ENCODE assay signal across 15 cellular contexts in the genomic region with DNA sequence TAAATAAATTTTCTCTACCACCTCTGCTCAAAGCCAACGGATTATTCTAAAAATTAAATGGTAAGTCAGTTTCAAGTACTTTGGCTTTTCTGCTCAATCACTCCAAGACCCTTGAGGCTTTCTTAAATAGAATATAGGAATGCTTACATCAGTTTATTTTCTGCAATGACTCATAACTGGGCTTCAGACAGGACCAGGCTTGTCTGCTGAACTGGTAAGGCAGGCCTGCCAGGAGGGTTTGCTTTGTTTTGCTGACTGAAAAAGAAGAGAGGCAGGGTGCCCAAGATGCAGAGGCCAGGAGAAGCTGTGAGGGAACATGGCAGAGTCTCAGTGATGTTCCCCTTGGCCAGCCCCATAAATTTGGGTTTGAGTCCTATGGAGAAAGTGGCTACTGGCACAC.
DNase-seq lines count a peak whose midpoint lies in the region; ATAC-seq and TF ChIP-seq lines count a peak whose summit lies in the region.
"Had no signal": no experiment of that assay in that cellular context is flagged by ENCODE, and none has a peak within 500 bp of the region (broad histone marks: within the 10 kb centered on the region; RNA-seq: fewer than 3 reads in every experiment).

No MANE protein-coding gene starts in this region.

- peaks cover 3% of the 10 kb centered on the region for H3K9me3 Mint-ChIP-seq in CD8-positive, alpha-beta T cell
- no peaks in the 10 kb centered on the region for H3K9me3 Mint-ChIP-seq in activated naive CD8-positive, alpha-beta T cell treated with anti-CD3 and anti-CD28 coated beads, Interleukin-2, amount 50 U/mL, for 24 hours

- POLR2A ChIA-PET in CD8-positive, alpha-beta T cell (lab: Charles Lee): no interaction called here

- H3K36me3 Mint-ChIP-seq in CD8-positive, alpha-beta T cell: no peaks in the 10 kb centered on the region
- H3K36me3 Mint-ChIP-seq in activated naive CD8-positive, alpha-beta T cell treated with anti-CD3 and anti-CD28 coated beads, Interleukin-2, amount 50 U/mL, for 24 hours (ENCODE audit: low read depth): no peaks in the 10 kb centered on the region
- H3K36me3 Mint-ChIP-seq: activated naive CD4-positive, alpha-beta T cell treated with anti-CD3 and anti-CD28 coated beads, Interleukin-2, amount 50 U/mL, for 24 hours had no signal

- in situ Hi-C loops in astrocyte of the cerebellum (cut with HindIII; ENCODE audit: low sequenced_read_pairs): no loop called here

- H3K4me1 ChIP-seq in CD8-positive, alpha-beta T cell (ENCODE audit: insufficient read depth, low read length): no peaks in the 10 kb centered on the region

- H3K4me1 Mint-ChIP-seq in CD8-positive, alpha-beta T cell (ENCODE audit: low read depth): no peaks in the 10 kb centered on the region
- H3K4me1 Mint-ChIP-seq in activated naive CD8-positive, alpha-beta T cell treated with anti-CD3 and anti-CD28 coated beads, Interleukin-2, amount 50 U/mL, for 24 hours: no peaks in the 10 kb centered on the region
- H3K4me1 Mint-ChIP-seq: activated naive CD4-positive, alpha-beta T cell treated with anti-CD3 and anti-CD28 coated beads, Interleukin-2, amount 50 U/mL, for 24 hours had no signal

- H3K27ac ChIP-seq in CD8-positive, alpha-beta T cell (ENCODE audit: low read depth, low read length): no peak overlapping the region

- peaks cover 5% of the 10 kb centered on the region for H3K27me3 Mint-ChIP-seq in CD8-positive, alpha-beta T cell (ENCODE audit: low read depth)
- H3K27me3 Mint-ChIP-seq in activated naive CD8-positive, alpha-beta T cell treated with anti-CD3 and anti-CD28 coated beads, Interleukin-2, amount 50 U/mL, for 24 hours: peaks cover under 1% of the 10 kb centered on the region

- CTCF ChIA-PET in CD8-positive, alpha-beta T cell (lab: Charles Lee): no interaction called here

- H3K9me3 ChIP-seq in CD8-positive, alpha-beta T cell (ENCODE audit: low read length): no peaks in the 10 kb centered on the region

- no peak overlapping the region for H3K4me3 Mint-ChIP-seq in CD8-positive, alpha-beta T cell
- no peak overlapping the region for H3K4me3 Mint-ChIP-seq in activated naive CD8-positive, alpha-beta T cell treated with anti-CD3 and anti-CD28 coated beads, Interleukin-2, amount 50 U/mL, for 24 hours
- H3K4me3 Mint-ChIP-seq: activated naive CD4-positive, alpha-beta T cell treated with anti-CD3 and anti-CD28 coated beads, Interleukin-2, amount 50 U/mL, for 24 hours had no signal

- no peaks in the 10 kb centered on the region for H3K36me3 ChIP-seq in CD8-positive, alpha-beta T cell (ENCODE audit: insufficient read depth, low read length)

- intact Hi-C loops in CD8-positive, alpha-beta T cell (cut with DNase I, micrococcal nuclease): no loop called here

- no peak overlapping the region for H3K4me3 ChIP-seq in astrocyte of the cerebellum (ENCODE audit: low read depth, low read length)
- H3K4me3 ChIP-seq in CD8-positive, alpha-beta T cell (ENCODE audit: low read depth, low read length): no peak overlapping the region

- TF ChIP-seq CTCF in astrocyte of the cerebellum (IDR thresholded peaks at IDR 0.05; ENCODE audit: low read depth, low read length, missing control alignments): no peak
- TF ChIP-seq CTCF in CD8-positive, alpha-beta T cell (IDR thresholded peaks at IDR 0.05): no peak

- peak; percentile 58 for ATAC-seq in HG02610 (IDR thresholded peaks at IDR 0.05; ENCODE audit: unreplicated experiment)
- ATAC-seq in CD8-positive, alpha-beta T cell: no peak
- no peak for ATAC-seq in HG02884 (IDR thresholded peaks at IDR 0.05; ENCODE audit: unreplicated experiment)
- ATAC-seq in activated naive CD8-positive, alpha-beta T cell treated with anti-CD3 and anti-CD28 coated beads, Interleukin-2, amount 50 U/mL, for 24 hours: no peak
- ATAC-seq: Right ventricle myocardium inferior had no signal

- DNase-seq in AG08395 (ENCODE audit: low spot score) (peak; percentile 18), astrocyte of the cerebellum (ENCODE audit: low read depth) (peak; percentile 13), glomerular visceral epithelial cell (ENCODE audit: extremely low spot score) (peak; percentile 45), NCI-H1092 treated with DMSO at 0.1 percent for 48 hours (lab: John Stamatoyannopoulos, UW) (no peak)
- no peak for DNase-seq in CD8-positive, alpha-beta T cell
- no peak for DNase-seq in activated naive CD8-positive, alpha-beta T cell treated with anti-CD3 and anti-CD28 coated beads, Interleukin-2, amount 50 U/mL, for 24 hours
- DNase-seq: activated CD4-positive, alpha-beta T cell treated with anti-CD3 and anti-CD28 coated beads for 48 hours; effector memory CD4-positive, alpha-beta T cell; GF-D8; NCI-H2081 treated with DMSO at 0.1 percent for 48 hours; stimulated activated CD4-positive, alpha-beta T cell treated with anti-CD3 and anti-CD28 coated beads, Interleukin-2, amount 100 ng/mL, for 48 hours had no signal

- no peaks in the 10 kb centered on the region for H3K27me3 ChIP-seq in CD8-positive, alpha-beta T cell (ENCODE audit: insufficient read depth, low read length)

- H3K27ac Mint-ChIP-seq in CD8-positive, alpha-beta T cell: no peak overlapping the region
- H3K27ac Mint-ChIP-seq in activated naive CD8-positive, alpha-beta T cell treated with anti-CD3 and anti-CD28 coated beads, Interleukin-2, amount 50 U/mL, for 24 hours: no peak overlapping the region
- H3K27ac Mint-ChIP-seq: activated naive CD4-positive, alpha-beta T cell treated with anti-CD3 and anti-CD28 coated beads, Interleukin-2, amount 50 U/mL, for 24 hours had no signal

Comparison
In these comparisons a context has a peak if more than half of its experiments do, and no peak if none do; other contexts are left out.
1. DNase-seq: peak in AG08395 (single experiment), astrocyte of the cerebellum (single experiment) and glomerular visceral epithelial cell (single experiment); none in CD8-positive, alpha-beta T cell (0 of 7), activated naive CD8-positive, alpha-beta T cell treated with anti-CD3 and anti-CD28 coated beads, Interleukin-2, amount 50 U/mL, for 24 hours (single experiment) and NCI-H1092 treated with DMSO at 0.1 percent for 48 hours (single experiment).